ENCODE assay signal across 19 cellular contexts in the genomic region with DNA sequence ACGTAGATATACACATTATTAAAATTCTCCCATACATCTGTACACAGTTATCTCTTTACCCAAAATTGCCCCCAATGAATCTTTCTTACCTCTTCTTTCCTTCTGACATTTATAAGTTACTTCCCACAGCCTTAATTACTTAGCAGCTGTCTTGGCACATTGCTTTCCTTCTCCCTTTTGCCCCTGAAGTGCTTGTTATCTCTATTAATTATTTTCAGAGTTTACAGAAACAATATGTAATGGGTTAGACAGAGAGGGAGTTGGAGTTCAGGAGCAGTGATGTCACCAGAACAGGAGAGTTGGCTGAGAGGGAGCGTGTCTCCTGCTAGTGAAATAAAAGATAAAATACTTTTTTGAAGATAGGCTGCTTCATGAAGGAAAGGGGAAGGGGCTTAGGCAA.
"Had no signal": no experiment of that assay in that cellular context is flagged by ENCODE, and none has a peak within 500 bp of the region (broad histone marks: within the 10 kb centered on the region; RNA-seq: fewer than 3 reads in every experiment).

No MANE protein-coding gene starts in this region.

- H3K27ac Mint-ChIP-seq: dendritic cell treated with granulocyte-macrophage colony-stimulating factor and Interleukin-4, amounts not matched to agents 40 ng/mL and 50 ng/mL, for 4 days; natural killer cell; stimulated activated memory B cell treated with anti-CD40 and anti-IgM and Interleukin-4, amounts not matched to agents 10 μg/mL and 1 μg/mL and 100 μg/mL, for 72 hours; stimulated activated naive CD8-positive, alpha-beta T cell treated with anti-CD3 and anti-CD28 coated beads, Interleukin-15, Interleukin-2, amounts not matched to agents 100 ng/mL and 50 ng/mL, for 24 hours had no signal

- H3K9ac ChIP-seq: parathyroid adenoma had no signal

- H3K4me3 Mint-ChIP-seq: dendritic cell treated with granulocyte-macrophage colony-stimulating factor and Interleukin-4, amounts not matched to agents 40 ng/mL and 50 ng/mL, for 4 days; natural killer cell; stimulated activated memory B cell treated with anti-CD40 and anti-IgM and Interleukin-4, amounts not matched to agents 10 μg/mL and 1 μg/mL and 100 μg/mL, for 72 hours; stimulated activated naive CD8-positive, alpha-beta T cell treated with anti-CD3 and anti-CD28 coated beads, Interleukin-15, Interleukin-2, amounts not matched to agents 100 ng/mL and 50 ng/mL, for 24 hours had no signal

- H2AFZ ChIP-seq: parathyroid adenoma had no signal

- H3K36me3 ChIP-seq: upper lobe of left lung, uterus had no signal

- H3K27me3 Mint-ChIP-seq: dendritic cell treated with granulocyte-macrophage colony-stimulating factor and Interleukin-4, amounts not matched to agents 40 ng/mL and 50 ng/mL, for 4 days; stimulated activated memory B cell treated with anti-CD40 and anti-IgM and Interleukin-4, amounts not matched to agents 10 μg/mL and 1 μg/mL and 100 μg/mL, for 72 hours; stimulated activated naive CD8-positive, alpha-beta T cell treated with anti-CD3 and anti-CD28 coated beads, Interleukin-15, Interleukin-2, amounts not matched to agents 100 ng/mL and 50 ng/mL, for 24 hours had no signal

- H3K4me1 Mint-ChIP-seq: natural killer cell; stimulated activated memory B cell treated with anti-CD40 and anti-IgM and Interleukin-4, amounts not matched to agents 10 μg/mL and 1 μg/mL and 100 μg/mL, for 72 hours had no signal

- H3K27me3 ChIP-seq: foreskin keratinocyte, tibial artery, upper lobe of left lung, uterus had no signal

- H3K4me1 ChIP-seq: parathyroid adenoma, upper lobe of left lung, uterus had no signal

- H3K4me2 ChIP-seq: smooth muscle cell had no signal

- H3K4me3 ChIP-seq: mucosa of descending colon, smooth muscle cell, tibial artery, upper lobe of left lung, uterus had no signal

- H3K27ac ChIP-seq: foreskin keratinocyte, parathyroid adenoma, tibial artery, upper lobe of left lung, uterus had no signal

- ATAC-seq: foreskin keratinocyte; left ventricle myocardium superior; mucosa of descending colon; natural killer cell; right cardiac atrium; stimulated activated memory B cell treated with anti-CD40 and anti-IgM and Interleukin-4, amounts not matched to agents 10 μg/mL and 1 μg/mL and 100 μg/mL, for 72 hours had no signal

- DNase-seq: cerebellar nuclear complex; erythroblast; foreskin keratinocyte; left ventricle myocardium superior; mucosa of descending colon; natural killer cell; occipital lobe; right cardiac atrium; stimulated activated CD4-positive, alpha-beta T cell treated with anti-CD3 and anti-CD28 coated beads, Interleukin-4, amount 100 ng/mL, for 1 hour; tibial artery; upper lobe of left lung; uterus had no signal

- H3K9me3 Mint-ChIP-seq: dendritic cell treated with granulocyte-macrophage colony-stimulating factor and Interleukin-4, amounts not matched to agents 40 ng/mL and 50 ng/mL, for 4 days; stimulated activated memory B cell treated with anti-CD40 and anti-IgM and Interleukin-4, amounts not matched to agents 10 μg/mL and 1 μg/mL and 100 μg/mL, for 72 hours; stimulated activated naive CD8-positive, alpha-beta T cell treated with anti-CD3 and anti-CD28 coated beads, Interleukin-15, Interleukin-2, amounts not matched to agents 100 ng/mL and 50 ng/mL, for 24 hours had no signal

- H3K36me3 Mint-ChIP-seq: natural killer cell; stimulated activated memory B cell treated with anti-CD40 and anti-IgM and Interleukin-4, amounts not matched to agents 10 μg/mL and 1 μg/mL and 100 μg/mL, for 72 hours had no signal

- FAIRE-seq: colon, endothelial cell of umbilical vein had no signal

- H3K9me3 ChIP-seq: mucosa of descending colon, tibial artery, upper lobe of left lung, uterus had no signal

- H3K79me2 ChIP-seq: parathyroid adenoma had no signal
